ENCODE assay signal across 20 cellular contexts in genomic region chr16:80743772-80744171, GRCh38.
DNase-seq lines count a peak whose midpoint lies in the region; ATAC-seq and TF ChIP-seq lines count a peak whose summit lies in the region.
"Had no signal": no experiment of that assay in that cellular context is flagged by ENCODE, and none has a peak within 500 bp of the region (broad histone marks: within the 10 kb centered on the region; RNA-seq: fewer than 3 reads in every experiment).

No MANE protein-coding gene starts in this region.

- TF ChIP-seq CTCF in heart right ventricle (IDR thresholded peaks at IDR 0.05), result no peak

- peaks cover 35% of the 10 kb centered on the region for H3K4me1 Mint-ChIP-seq in activated T-helper 17 cell treated with anti-CD3 and anti-CD28 coated beads, Interleukin-2, amount 50 U/mL, for 72 hours
- H3K4me1 Mint-ChIP-seq: H9 had no signal

- no peak overlapping the region for H3K18ac ChIP-seq in neuronal stem cell (ENCODE audit: low read length)

- H2AK5ac ChIP-seq in neuronal stem cell (ENCODE audit: low read depth, low read length), result no peak overlapping the region

- H3K4me3 Mint-ChIP-seq in activated T-helper 17 cell treated with anti-CD3 and anti-CD28 coated beads, Interleukin-2, amount 50 U/mL, for 72 hours, result peak overlapping the region; percentile 4
- H3K4me3 Mint-ChIP-seq: CD14-positive monocyte, H9 had no signal

- H2BK15ac ChIP-seq in neuronal stem cell (ENCODE audit: low read length), result no peak overlapping the region

- H3K23ac ChIP-seq in neuronal stem cell (ENCODE audit: low read depth, low read length, poor library complexity), result no peak overlapping the region

- no peak overlapping the region for H2BK120ac ChIP-seq in neuronal stem cell (ENCODE audit: low read depth, low read length)

- H3K4me3 ChIP-seq in neuronal stem cell (ENCODE audit: low read length in 2 of 2), result no peak overlapping the region
- H3K4me3 ChIP-seq in heart right ventricle, result no peak overlapping the region
- H3K4me3 ChIP-seq: MG63 had no signal

- peak; percentile 46 to 66 for ATAC-seq in activated naive CD4-positive, alpha-beta T cell treated with anti-CD3 and anti-CD28 coated beads, Interleukin-2, amount 50 U/mL, for 72 hours
- ATAC-seq in activated T-helper 17 cell treated with anti-CD3 and anti-CD28 coated beads, Interleukin-2, amount 50 U/mL, for 72 hours (replicated peaks), result peak; percentile 69
- ATAC-seq in heart right ventricle, result no peak
- ATAC-seq: Panc1 had no signal

- H3K27ac ChIP-seq in neuronal stem cell (replicated peaks; ENCODE audit: low read length), result no peak overlapping the region
- H3K27ac ChIP-seq in heart right ventricle, result no peak overlapping the region

- H2BK12ac ChIP-seq in neuronal stem cell (ENCODE audit: low read length), result no peak overlapping the region

- no peak overlapping the region for H2AFZ ChIP-seq in neuronal stem cell (ENCODE audit: low read length)

- no peak overlapping the region for H3K9ac ChIP-seq in neuronal stem cell (ENCODE audit: low read depth, low read length, poor library complexity)

- peaks cover 0 to 2% of the 10 kb centered on the region in 2 donors for H3K9me3 ChIP-seq in neuronal stem cell (replicated peaks in 1 of 2; ENCODE audit: control insufficient read depth in 2 of 2, insufficient read depth in 1 of 2, low read depth in 1 of 2, low read length in 2 of 2)
- peaks cover 0 to 28% (median 13%) of the 10 kb centered on the region in 11 donors for H3K9me3 ChIP-seq in heart right ventricle
- H3K9me3 ChIP-seq: MG63 had no signal

- H3K14ac ChIP-seq in neuronal stem cell (ENCODE audit: low read length), result no peak overlapping the region

- no peaks in the 10 kb centered on the region for H3K79me1 ChIP-seq in neuronal stem cell (ENCODE audit: low read depth, low read length)

- no peak overlapping the region for H4K91ac ChIP-seq in neuronal stem cell (ENCODE audit: low read depth, low read length, poor library complexity)

- WGBS in neuronal stem cell (ENCODE audit: extremely low coverage in 2 of 2, insufficient read length in 2 of 2, insufficient replicate concordance in 1 of 2), 2 donors, result no CpG with 5 or more reads among the region's 1 CpG
- 93 to 95% methylated on average over 1 of the region's 1 CpG for WGBS in heart right ventricle, 2 donors

- no peak overlapping the region for H3K4ac ChIP-seq in neuronal stem cell (ENCODE audit: low read length)

- no peaks in the 10 kb centered on the region for H3K4me1 ChIP-seq in neuronal stem cell (ENCODE audit: control insufficient read depth in 2 of 2, insufficient read depth in 1 of 2, low read depth in 1 of 2, low read length in 2 of 2)
- H3K4me1 ChIP-seq in heart right ventricle, result no peaks in the 10 kb centered on the region

- no peak overlapping the region for H3K4me2 ChIP-seq in neuronal stem cell (ENCODE audit: insufficient read depth, low read length, poor library complexity, severe bottlenecking)

- H4K8ac ChIP-seq in neuronal stem cell (ENCODE audit: low read depth, low read length), result no peak overlapping the region

- H3K27me3 ChIP-seq in neuronal stem cell (ENCODE audit: control insufficient read depth in 3 of 3, insufficient read depth in 3 of 3, low read depth in 1 of 3, low read length in 3 of 3), result no peaks in the 10 kb centered on the region
- no peaks in the 10 kb centered on the region for H3K27me3 ChIP-seq in heart right ventricle
- H3K27me3 ChIP-seq: MG63 had no signal

- H3K9me3 Mint-ChIP-seq in activated naive CD4-positive, alpha-beta T cell treated with anti-CD3 and anti-CD28 coated beads, Interleukin-2, amount 50 U/mL, for 72 hours, result peaks cover 8 to 19% of the 10 kb centered on the region in 2 donors
- no peaks in the 10 kb centered on the region for H3K9me3 Mint-ChIP-seq in activated T-helper 17 cell treated with anti-CD3 and anti-CD28 coated beads, Interleukin-2, amount 50 U/mL, for 72 hours

- H3K27me3 Mint-ChIP-seq in activated T-helper 17 cell treated with anti-CD3 and anti-CD28 coated beads, Interleukin-2, amount 50 U/mL, for 72 hours, result no peaks in the 10 kb centered on the region

- intact Hi-C loops in heart right ventricle (cut with DNase I), result no loop called here

- DNase-seq in activated naive CD4-positive, alpha-beta T cell treated with anti-CD3 and anti-CD28 coated beads, Interleukin-2, amount 50 U/mL, for 72 hours (ENCODE audit: low spot score in 2 of 2), result no peak
- DNase-seq in activated naive CD4-positive, alpha-beta T cell (lab: John Stamatoyannopoulos, UW), result no peak
- DNase-seq in M059J (ENCODE audit: low read depth), result peak; percentile 61
- DNase-seq in kidney tubule cell (ENCODE audit: low spot score), result peak; percentile 52
- no peak for DNase-seq in neuronal stem cell (ENCODE audit: low spot score)
- no peak for DNase-seq in middle frontal gyrus (ENCODE audit: extremely low spot score, low spot score)
- DNase-seq in heart right ventricle, result no peak
- DNase-seq: ACHN, AML-193, COR-L47, H9, KG1, MG63, NCI-H1092 treated with DMSO at 0.1 percent for 48 hours, NCI-H2081 treated with DMSO at 0.1 percent for 48 hours, NCI-H510A, NCI-H82 had no signal

- H3K27ac Mint-ChIP-seq in activated naive CD4-positive, alpha-beta T cell treated with anti-CD3 and anti-CD28 coated beads, Interleukin-2, amount 50 U/mL, for 72 hours, result peak overlapping the region in 1 of 2 donors; percentile 47
- H3K27ac Mint-ChIP-seq in activated T-helper 17 cell treated with anti-CD3 and anti-CD28 coated beads, Interleukin-2, amount 50 U/mL, for 72 hours, result peak overlapping the region; percentile 56

- H2BK5ac ChIP-seq in neuronal stem cell (ENCODE audit: low read length), result no peak overlapping the region

- peaks cover 0 to 26% of the 10 kb centered on the region in 2 donors for H3K36me3 Mint-ChIP-seq in activated naive CD4-positive, alpha-beta T cell treated with anti-CD3 and anti-CD28 coated beads, Interleukin-2, amount 50 U/mL, for 72 hours
- H3K36me3 Mint-ChIP-seq in activated T-helper 17 cell treated with anti-CD3 and anti-CD28 coated beads, Interleukin-2, amount 50 U/mL, for 72 hours (ENCODE audit: low read depth), result peaks cover 12% of the 10 kb centered on the region

- no peaks in the 10 kb centered on the region for H3K36me3 ChIP-seq in neuronal stem cell (replicated peaks in 1 of 2; ENCODE audit: control insufficient read depth in 2 of 2, insufficient read depth in 2 of 2, low read length in 2 of 2)
- H3K36me3 ChIP-seq in heart right ventricle, result no peaks in the 10 kb centered on the region
- H3K36me3 ChIP-seq: MG63 had no signal

Comparison
In these comparisons a context has a peak if more than half of its experiments do, and no peak if none do; other contexts are left out.
1. ATAC-seq: peak in activated naive CD4-positive, alpha-beta T cell treated with anti-CD3 and anti-CD28 coated beads, Interleukin-2, amount 50 U/mL, for 72 hours (2 of 2) and activated T-helper 17 cell treated with anti-CD3 and anti-CD28 coated beads, Interleukin-2, amount 50 U/mL, for 72 hours (single experiment); none in heart right ventricle (0 of 8).
2. DNase-seq: peak in M059J (single experiment) and kidney tubule cell (single experiment); none in activated naive CD4-positive, alpha-beta T cell treated with anti-CD3 and anti-CD28 coated beads, Interleukin-2, amount 50 U/mL, for 72 hours (0 of 2), activated naive CD4-positive, alpha-beta T cell (0 of 4), neuronal stem cell (single experiment), middle frontal gyrus (single experiment) and heart right ventricle (0 of 2).